10 cellular contexts compared by ENCODE assay signal in genomic region chr22:50613291-50613981, GRCh38. TPM values are rescaled to one million over a fixed set of nuclear protein-coding genes. Genes with fewer than 3 reads are reported as not detected.
DNase-seq lines count a peak whose midpoint lies in the region; ATAC-seq and TF ChIP-seq lines count a peak whose summit lies in the region.
"Had no signal": no experiment of that assay in that cellular context is flagged by ENCODE, and none has a peak within 500 bp of the region (broad histone marks: within the 10 kb centered on the region; RNA-seq: fewer than 3 reads in every experiment).

No MANE protein-coding gene starts in this region.

- no peaks in the 10 kb centered on the region for H3K9me3 ChIP-seq in MG63

- peak overlapping the region; percentile 82 for H3K27ac ChIP-seq in C4-2B

- no peaks in the 10 kb centered on the region for H3K27me3 ChIP-seq in MG63

- H3K27ac Mint-ChIP-seq in dendritic cell treated with granulocyte-macrophage colony-stimulating factor and Interleukin-4, amounts not matched to agents 40 ng/mL and 50 ng/mL, for 4 days, result peak overlapping the region; percentile 11
- H3K27ac Mint-ChIP-seq in endothelial cell (ENCODE audit: unreplicated experiment), result no peak overlapping the region
- no peak overlapping the region for H3K27ac Mint-ChIP-seq in natural killer cell
- H3K27ac Mint-ChIP-seq: CD4-positive, alpha-beta T cell had no signal

- TF ChIP-seq CTCF in C4-2B (conservative IDR thresholded peaks at IDR 0.05) (no peak), endothelial cell (IDR thresholded peaks at IDR 0.05; ENCODE audit: unreplicated experiment) (no peak), natural killer cell (IDR thresholded peaks at IDR 0.05) (no peak)

- H3K27me3 Mint-ChIP-seq in dendritic cell treated with granulocyte-macrophage colony-stimulating factor and Interleukin-4, amounts not matched to agents 40 ng/mL and 50 ng/mL, for 4 days, result peaks cover 54% of the 10 kb centered on the region
- H3K27me3 Mint-ChIP-seq in endothelial cell (ENCODE audit: unreplicated experiment), result peaks cover 9% of the 10 kb centered on the region
- H3K27me3 Mint-ChIP-seq in natural killer cell (ENCODE audit: low read depth in 2 of 2), result peaks cover 0 to 12% of the 10 kb centered on the region in 2 donors

- ATAC-seq in natural killer cell (no peak), GM21360 (IDR thresholded peaks at IDR 0.05; ENCODE audit: unreplicated experiment) (no peak), HG03378 (IDR thresholded peaks at IDR 0.05; ENCODE audit: unreplicated experiment) (no peak)

- H3K4me1 Mint-ChIP-seq in dendritic cell treated with granulocyte-macrophage colony-stimulating factor and Interleukin-4, amounts not matched to agents 40 ng/mL and 50 ng/mL, for 4 days (ENCODE audit: low read depth), result peaks cover 21% of the 10 kb centered on the region
- peaks cover 2% of the 10 kb centered on the region for H3K4me1 Mint-ChIP-seq in endothelial cell (ENCODE audit: unreplicated experiment)
- H3K4me1 Mint-ChIP-seq in natural killer cell, result peaks cover 6 to 11% of the 10 kb centered on the region in 2 donors

- H3K36me3 ChIP-seq in MG63, result no peaks in the 10 kb centered on the region

- DNase-seq in MG63 (peak; percentile 73), mesenteric fat pad (ENCODE audit: low spot score) (peak; percentile 89), endothelial cell (ENCODE audit: low spot score) (no peak), natural killer cell (no peak)
- DNase-seq: CD4-positive, alpha-beta T cell; T-helper 2 cell had no signal

- no peaks in the 10 kb centered on the region for H3K36me3 Mint-ChIP-seq in dendritic cell treated with granulocyte-macrophage colony-stimulating factor and Interleukin-4, amounts not matched to agents 40 ng/mL and 50 ng/mL, for 4 days (ENCODE audit: low read depth)
- H3K36me3 Mint-ChIP-seq in endothelial cell (ENCODE audit: low read depth, unreplicated experiment), result no peaks in the 10 kb centered on the region
- no peaks in the 10 kb centered on the region for H3K36me3 Mint-ChIP-seq in natural killer cell

- H3K4me3 Mint-ChIP-seq in dendritic cell treated with granulocyte-macrophage colony-stimulating factor and Interleukin-4, amounts not matched to agents 40 ng/mL and 50 ng/mL, for 4 days, result peak overlapping the region; percentile 31
- H3K4me3 Mint-ChIP-seq in endothelial cell (ENCODE audit: unreplicated experiment) (no peak overlapping the region), natural killer cell (no peak overlapping the region)
- H3K4me3 Mint-ChIP-seq: CD4-positive, alpha-beta T cell had no signal

- intact Hi-C loops in dendritic cell treated with granulocyte-macrophage colony-stimulating factor and Interleukin-4, amounts not matched to agents 40 ng/mL and 50 ng/mL, for 4 days (cut with micrococcal nuclease), result no loop called here
- intact Hi-C loops in natural killer cell (cut with micrococcal nuclease), result no loop called here

- H3K4me3 ChIP-seq in MG63, result no peak overlapping the region

- H3K9me3 Mint-ChIP-seq in dendritic cell treated with granulocyte-macrophage colony-stimulating factor and Interleukin-4, amounts not matched to agents 40 ng/mL and 50 ng/mL, for 4 days, result no peaks in the 10 kb centered on the region
- no peaks in the 10 kb centered on the region for H3K9me3 Mint-ChIP-seq in endothelial cell (ENCODE audit: unreplicated experiment)
- no peaks in the 10 kb centered on the region for H3K9me3 Mint-ChIP-seq in natural killer cell
- H3K9me3 Mint-ChIP-seq: CD4-positive, alpha-beta T cell had no signal

RNA-seq across cellular contexts. Expression of gene MAPK8IP2, which starts 12.8 kb away (rescaled TPM):
- 2.2 TPM in 1 of 2 replicates, not detected in the other for total RNA-seq in MG63 (2014; rRNA removed; shearing (Covaris generic); ENCODE audit: low replicate concordance)
- 0.58 TPM for total RNA-seq in mesenteric fat pad
- 0.69 TPM for total RNA-seq in endothelial cell (ENCODE audit: unreplicated experiment)
- total RNA-seq in natural killer cell, result under 1 TPM; 0.14 to 0.26 (median 0.18) TPM

RNA-seq across cellular contexts. Expression of gene ARSA, which starts 14.5 kb away (rescaled TPM):
- total RNA-seq in MG63 (2014; rRNA removed; shearing (Covaris generic); ENCODE audit: low replicate concordance), result 9.8 and 16.0 TPM in 2 replicates
- 50.4 TPM for total RNA-seq in mesenteric fat pad
- total RNA-seq in endothelial cell (ENCODE audit: unreplicated experiment), result 59.6 TPM
- 10 to 100 TPM; 69.2 to 77.8 (median 69.3) TPM for total RNA-seq in natural killer cell

RNA-seq across cellular contexts. Expression of gene CHKB, which starts 30.8 kb away (rescaled TPM):
- total RNA-seq in MG63 (2014; rRNA removed; shearing (Covaris generic); ENCODE audit: low replicate concordance), result 1.3 and 5.5 TPM in 2 replicates
- total RNA-seq in mesenteric fat pad (47.6 TPM), endothelial cell (ENCODE audit: unreplicated experiment) (94.6 TPM), natural killer cell (100 to 1,000 TPM; 166 to 204 (median 180) TPM)

RNA-seq across cellular contexts. Expression of gene CPT1B, which starts 35.2 kb away (rescaled TPM):
- 4.4 and 9.9 TPM in 2 replicates for total RNA-seq in MG63 (2014; rRNA removed; shearing (Covaris generic); ENCODE audit: low replicate concordance)
- 10.4 TPM for total RNA-seq in mesenteric fat pad
- total RNA-seq in endothelial cell (ENCODE audit: unreplicated experiment), result 89.0 TPM
- total RNA-seq in natural killer cell, result 10 to 100 TPM; 53.1 to 75.7 (median 55.5) TPM

RNA-seq across cellular contexts. Expression of gene SYCE3, which starts 50.7 kb away (rescaled TPM):
- not detected in 2 replicates for total RNA-seq in MG63 (2014; rRNA removed; shearing (Covaris generic); ENCODE audit: low replicate concordance)
- total RNA-seq in mesenteric fat pad (not detected), endothelial cell (ENCODE audit: unreplicated experiment) (not detected), natural killer cell (not detected)
- total RNA-seq: CD4-positive, alpha-beta T cell had no signal

Comparison
In these comparisons a context has a peak if more than half of its experiments do, and no peak if none do; other contexts are left out.
1. DNase-seq: peak in MG63 (single experiment) and mesenteric fat pad (single experiment); none in endothelial cell (single experiment) and natural killer cell (single experiment).